Comparison of ENCODE assay signal across 9 cellular contexts in genomic region chr12:108269224-108269623, GRCh38.
"Had no signal": no experiment of that assay in that cellular context is flagged by ENCODE, and none has a peak within 500 bp of the region (broad histone marks: within the 10 kb centered on the region; RNA-seq: fewer than 3 reads in every experiment).

No MANE protein-coding gene starts in this region.

- FAIRE-seq: H54 had no signal

- H3K4me1 ChIP-seq: HAP-1 had no signal

- H3K4me3 ChIP-seq: GM23248, GM23338, HAP-1 had no signal

- H3K27ac ChIP-seq: GM23248 had no signal

- H3K9me3 Mint-ChIP-seq: GM23338, H9 had no signal

- ATAC-seq: GM23338, HCT116 had no signal

- H3K27ac Mint-ChIP-seq: GM23338, H9, HFFc6 had no signal

- DNase-seq: GM23248, GOT3, H7, H9, HFFc6 had no signal

- H3K4me1 Mint-ChIP-seq: GM23338 had no signal

- H3K36me3 ChIP-seq: HAP-1 had no signal

- H3K9me3 ChIP-seq: HAP-1 had no signal

- H3K9ac ChIP-seq: GM23248 had no signal

- H3K4me2 ChIP-seq: GM23338 had no signal

- H3K4me3 Mint-ChIP-seq: GM23338, H9, HFFc6 had no signal

- H2AFZ ChIP-seq: GM23248, GM23338 had no signal
